8 cellular contexts compared by ENCODE assay signal in the genomic region with DNA sequence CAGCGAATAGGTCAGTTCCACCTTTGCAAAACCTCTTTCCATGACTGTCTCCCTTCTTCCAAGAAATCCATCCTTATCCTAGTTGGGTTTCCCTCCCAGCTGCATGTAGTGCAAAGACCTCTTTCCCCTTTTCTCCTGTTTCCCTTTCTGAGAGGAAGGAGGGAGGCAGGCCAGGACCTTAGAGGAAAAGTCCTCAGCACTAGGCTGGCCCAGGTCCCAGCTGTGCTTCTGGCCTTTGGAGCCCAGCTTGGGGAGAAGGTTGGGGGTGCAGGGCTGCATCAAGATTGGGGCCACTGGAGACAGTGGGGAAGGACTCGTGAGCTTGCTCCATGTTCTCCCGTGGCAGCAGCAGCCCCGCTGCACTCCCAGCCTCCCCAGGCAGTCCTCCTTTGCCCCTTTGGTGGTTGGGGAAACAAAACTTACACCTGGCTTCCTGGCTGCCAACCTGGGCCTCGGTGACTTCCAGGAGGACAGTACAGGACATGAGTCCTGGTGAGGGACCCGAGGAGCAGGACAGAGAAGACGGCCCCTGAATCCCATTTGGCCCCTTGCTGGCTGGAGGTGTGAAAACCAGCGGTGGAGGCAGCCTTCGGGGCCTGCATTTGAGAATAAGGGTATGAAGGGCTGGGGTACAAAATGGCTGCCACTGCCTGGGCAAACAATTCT. TPM values are rescaled to one million over a fixed set of nuclear protein-coding genes. Genes with fewer than 3 reads are reported as not detected.
DNase-seq lines count a peak whose midpoint lies in the region; ATAC-seq and TF ChIP-seq lines count a peak whose summit lies in the region.

No MANE protein-coding gene starts in this region.

- DNase-seq in CD14-positive monocyte (ENCODE audit: low spot score) = no peak
- DNase-seq in PC-3 = no peak
- no peak for DNase-seq in endothelial cell (ENCODE audit: low spot score)
- DNase-seq in nephron progenitor cell = no peak
- DNase-seq in RKO (ENCODE audit: low spot score) = no peak
- DNase-seq in NCI-H82 treated with DMSO at 0.1 percent for 48 hours (lab: John Stamatoyannopoulos, UW; ENCODE audit: unreplicated experiment) = no peak

- H3K4me1 ChIP-seq in PC-3 (ENCODE audit: insufficient read depth, low read length) = peaks cover 39% of the 10 kb centered on the region

- no peak for ATAC-seq in PC-3
- ATAC-seq in GM19035 (IDR thresholded peaks at IDR 0.05; ENCODE audit: unreplicated experiment) = no peak
- ATAC-seq in HG02610 (IDR thresholded peaks at IDR 0.05; ENCODE audit: unreplicated experiment) = no peak

- no peaks in the 10 kb centered on the region for H3K9me3 ChIP-seq in PC-3 (ENCODE audit: low read length)

- no peaks in the 10 kb centered on the region for H3K36me3 ChIP-seq in PC-3 (ENCODE audit: low read depth, low read length)

- peak overlapping the region; percentile 35 for H3K9ac ChIP-seq in PC-3 (ENCODE audit: low read length)

- BruUV-seq in PC-3 (replicated peaks; lab: Mats Ljungman, UMichigan) = no TSS peak

- intact Hi-C loops in CD14-positive monocyte (cut with micrococcal nuclease) (loop anchor here in 1 of 2 donors (5.0 kb wide), 1 partner anchor 35 kb away; no protein-coding TSS in a partner anchor), PC-3 (cut with micrococcal nuclease) (no loop called here)

- peaks cover 61% of the 10 kb centered on the region for H3K4me1 Mint-ChIP-seq in CD14-positive monocyte
- peaks cover 16% of the 10 kb centered on the region for H3K4me1 Mint-ChIP-seq in endothelial cell (ENCODE audit: unreplicated experiment)
- peaks cover 49% of the 10 kb centered on the region for H3K4me1 Mint-ChIP-seq in nephron progenitor cell

- H3K9me2 ChIP-seq in PC-3 (replicated peaks; ENCODE audit: low read length) = no peaks in the 10 kb centered on the region

- CTCF ChIA-PET in PC-3 (lab: Charles Lee) = interaction anchor here (1.2 to 2.3 kb wide), 4 partner anchors 10 to 36 kb away, joined by 12 to 22 read pairs (median 18); a partner anchor contains a TSS

- no peak overlapping the region for H3K27ac ChIP-seq in PC-3 (ENCODE audit: low read length)

- peak overlapping the region; percentile 44 for H2AFZ ChIP-seq in PC-3 (ENCODE audit: low read length)

- H3K27ac Mint-ChIP-seq in CD14-positive monocyte = peak overlapping the region; percentile 95 to 100 (median 97)
- peak overlapping the region; percentile 98 for H3K27ac Mint-ChIP-seq in endothelial cell (ENCODE audit: unreplicated experiment)
- H3K27ac Mint-ChIP-seq in nephron progenitor cell = peak overlapping the region; percentile 92

- no peaks in the 10 kb centered on the region for H4K20me1 ChIP-seq in PC-3 (ENCODE audit: low read length)

- H3K27me3 Mint-ChIP-seq in CD14-positive monocyte (ENCODE audit: low read depth in 3 of 3) = no peaks in the 10 kb centered on the region
- H3K27me3 Mint-ChIP-seq in endothelial cell (ENCODE audit: unreplicated experiment) = peaks cover 9% of the 10 kb centered on the region
- H3K27me3 Mint-ChIP-seq in nephron progenitor cell (ENCODE audit: low read depth, poor library complexity) = no peaks in the 10 kb centered on the region

- TF ChIP-seq CTCF in CD14-positive monocyte (IDR thresholded peaks at IDR 0.05) (no peak), PC-3 (conservative IDR thresholded peaks at IDR 0.05; ENCODE audit: low read depth, low read length) (no peak), endothelial cell (IDR thresholded peaks at IDR 0.05; ENCODE audit: unreplicated experiment) (no peak), nephron progenitor cell (IDR thresholded peaks at IDR 0.05) (no peak)

- POLR2A ChIA-PET in PC-3 (lab: Charles Lee; ENCODE audit: unreplicated experiment) = interaction anchor here (0.7 to 2.7 kb wide), 5 partner anchors 9 to 752 kb away, joined by 3 to 77 read pairs (median 8); a partner anchor contains a TSS

- H3K4me3 Mint-ChIP-seq in CD14-positive monocyte = peak overlapping the region; percentile 83 to 98
- H3K4me3 Mint-ChIP-seq in endothelial cell (ENCODE audit: unreplicated experiment) = peak overlapping the region; percentile 99
- H3K4me3 Mint-ChIP-seq in nephron progenitor cell = peak overlapping the region; percentile 94

- H3K36me3 Mint-ChIP-seq in CD14-positive monocyte (peaks cover 1 to 10% of the 10 kb centered on the region in 2 donors), endothelial cell (ENCODE audit: low read depth, unreplicated experiment) (no peaks in the 10 kb centered on the region), nephron progenitor cell (ENCODE audit: low read depth) (peaks cover 26% of the 10 kb centered on the region)

- H3F3A ChIP-seq in PC-3 (ENCODE audit: low read length, unreplicated experiment) = no peaks in the 10 kb centered on the region

- no peaks in the 10 kb centered on the region for H3K9me3 Mint-ChIP-seq in CD14-positive monocyte
- H3K9me3 Mint-ChIP-seq in endothelial cell (ENCODE audit: unreplicated experiment) = no peaks in the 10 kb centered on the region
- H3K9me3 Mint-ChIP-seq in nephron progenitor cell = no peaks in the 10 kb centered on the region

- no peaks in the 10 kb centered on the region for H3K27me3 ChIP-seq in PC-3 (ENCODE audit: low read length)

- peak overlapping the region; percentile 83 for H3K4me2 ChIP-seq in PC-3 (ENCODE audit: low read length)

- H3K4me3 ChIP-seq in PC-3 (ENCODE audit: low read length) = peak overlapping the region; percentile 61

- peaks cover 33% of the 10 kb centered on the region for H3K79me2 ChIP-seq in PC-3 (ENCODE audit: low read length)

RNA-seq across cellular contexts. Expression of a gene that starts 0.5 kb away (rescaled TPM):
- 1 to 10 TPM; 2.5 to 2.9 TPM for polyA plus RNA-seq in CD14-positive monocyte
- total RNA-seq in PC-3 (2014; rRNA removed) (19.9 and 30.5 TPM in 2 replicates), endothelial cell (ENCODE audit: unreplicated experiment) (13.0 TPM)

RNA-seq across cellular contexts. Expression of a gene that starts 13.9 kb away (rescaled TPM):
- 1 to 10 TPM; 2.2 to 2.5 TPM for polyA plus RNA-seq in CD14-positive monocyte
- total RNA-seq in PC-3 (2014; rRNA removed) = 47.3 and 59.0 TPM in 2 replicates
- 22.6 TPM for total RNA-seq in endothelial cell (ENCODE audit: unreplicated experiment)

RNA-seq across cellular contexts. Expression of a gene that starts 26.7 kb away (rescaled TPM):
- polyA plus RNA-seq in CD14-positive monocyte = 1 to 10 TPM; 4.8 to 6.2 TPM
- 12.9 and 17.3 TPM in 2 replicates for total RNA-seq in PC-3 (2014; rRNA removed)
- 9.4 TPM for total RNA-seq in endothelial cell (ENCODE audit: unreplicated experiment)

RNA-seq across cellular contexts. Expression of a gene that starts 29.8 kb away (rescaled TPM):
- polyA plus RNA-seq in CD14-positive monocyte = 1 to 10 TPM in 1 of 2 donors, under 1 TPM in 1; 0.97 to 2.5 TPM
- 35.1 and 55.3 TPM in 2 replicates for total RNA-seq in PC-3 (2014; rRNA removed)
- 9.7 TPM for total RNA-seq in endothelial cell (ENCODE audit: unreplicated experiment)

RNA-seq across cellular contexts. Expression of a gene that starts 59.5 kb away (rescaled TPM):
- polyA plus RNA-seq in CD14-positive monocyte = 10 to 100 TPM; 23.8 to 24.8 TPM
- total RNA-seq in PC-3 (2014; rRNA removed) (8.2 and 14.2 TPM in 2 replicates), endothelial cell (ENCODE audit: unreplicated experiment) (103 TPM)
